ENCODE assay signal across 1 cellular context in the genomic region with DNA sequence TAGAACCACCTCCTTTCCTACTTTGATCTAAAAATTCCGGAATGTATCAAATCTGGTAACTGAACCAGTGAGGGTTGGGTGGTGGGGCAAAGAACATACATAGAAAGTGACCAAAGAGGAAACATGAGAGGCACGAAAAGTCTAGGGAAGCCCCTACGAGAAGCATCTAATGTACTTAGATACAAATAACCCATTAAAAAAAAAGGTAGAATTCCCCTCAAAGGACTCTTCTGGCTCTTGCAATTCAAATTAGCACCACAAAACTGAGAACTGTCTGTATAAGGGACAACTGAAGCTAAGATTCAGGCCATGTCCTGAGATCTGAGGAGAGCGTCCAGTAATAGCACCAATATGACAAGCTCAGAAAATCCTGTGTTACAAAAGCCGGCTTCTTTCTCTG.
TF ChIP-seq lines count a peak whose summit lies in the region.

No MANE protein-coding gene starts in this region.

TF ChIP-seq in HepG2, 621 proteins besides CTCF, POLR2A, EP300 and RAD21 (continued from another document):
- TF ChIP-seq MXD1 (CRISPR knock-in tag; IDR thresholded peaks at IDR 0.05) (no peak), ZNF256 (CRISPR knock-in tag; conservative IDR thresholded peaks at IDR 0.05) (no peak), ZNF430 (CRISPR knock-in tag; IDR thresholded peaks at IDR 0.05) (no peak), MAF1 (CRISPR knock-in tag; IDR thresholded peaks at IDR 0.05; ENCODE audit: borderline replicate concordance) (no peak), HNRNPLL (IDR thresholded peaks at IDR 0.05; ENCODE audit: low read depth, low read length, poor library complexity, severe bottlenecking) (no peak), PRDM4 (CRISPR knock-in tag; IDR thresholded peaks at IDR 0.05; ENCODE audit: borderline replicate concordance) (no peak), MIER3 (CRISPR knock-in tag; IDR thresholded peaks at IDR 0.05; ENCODE audit: borderline replicate concordance) (no peak), TBL1XR1 (IDR thresholded peaks at IDR 0.05; ENCODE audit: borderline replicate concordance, low read length, partially characterized antibody) (no peak), RBAK (CRISPR knock-in tag; IDR thresholded peaks at IDR 0.05) (no peak), KDM6A (CRISPR knock-in tag; IDR thresholded peaks at IDR 0.05; ENCODE audit: low read depth) (no peak), ZSCAN20 (CRISPR knock-in tag; IDR thresholded peaks at IDR 0.05; ENCODE audit: borderline replicate concordance) (no peak), ZFP1 (CRISPR knock-in tag; IDR thresholded peaks at IDR 0.05) (no peak), EED (CRISPR knock-in tag; IDR thresholded peaks at IDR 0.05) (no peak), GFI1 (CRISPR knock-in tag; IDR thresholded peaks at IDR 0.05; ENCODE audit: borderline replicate concordance) (no peak)
- TF ChIP-seq, protein P1, sequence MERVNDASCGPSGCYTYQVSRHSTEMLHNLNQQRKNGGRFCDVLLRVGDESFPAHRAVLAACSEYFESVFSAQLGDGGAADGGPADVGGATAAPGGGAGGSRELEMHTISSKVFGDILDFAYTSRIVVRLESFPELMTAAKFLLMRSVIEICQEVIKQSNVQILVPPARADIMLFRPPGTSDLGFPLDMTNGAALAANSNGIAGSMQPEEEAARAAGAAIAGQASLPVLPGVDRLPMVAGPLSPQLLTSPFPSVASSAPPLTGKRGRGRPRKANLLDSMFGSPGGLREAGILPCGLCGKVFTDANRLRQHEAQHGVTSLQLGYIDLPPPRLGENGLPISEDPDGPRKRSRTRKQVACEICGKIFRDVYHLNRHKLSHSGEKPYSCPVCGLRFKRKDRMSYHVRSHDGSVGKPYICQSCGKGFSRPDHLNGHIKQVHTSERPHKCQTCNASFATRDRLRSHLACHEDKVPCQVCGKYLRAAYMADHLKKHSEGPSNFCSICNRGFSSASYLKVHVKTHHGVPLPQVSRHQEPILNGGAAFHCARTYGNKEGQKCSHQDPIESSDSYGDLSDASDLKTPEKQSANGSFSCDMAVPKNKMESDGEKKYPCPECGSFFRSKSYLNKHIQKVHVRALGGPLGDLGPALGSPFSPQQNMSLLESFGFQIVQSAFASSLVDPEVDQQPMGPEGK (CRISPR knock-in tag; IDR thresholded peaks at IDR 0.05), result no peak
- TF ChIP-seq, protein P2, sequence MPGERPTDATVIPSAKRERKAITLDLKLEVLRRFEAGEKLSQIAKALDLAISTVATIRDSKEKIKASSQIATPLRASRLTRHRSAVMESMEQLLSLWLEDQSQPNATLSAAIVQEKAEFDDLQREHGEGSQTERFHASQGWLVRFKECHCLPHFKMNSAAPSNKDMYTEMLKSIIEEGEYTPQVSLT (CRISPR knock-in tag; IDR thresholded peaks at IDR 0.05; ENCODE audit: borderline replicate concordance, low read depth), result no peak
